Comparison of ENCODE assay signal across 9 cellular contexts in the genomic region with DNA sequence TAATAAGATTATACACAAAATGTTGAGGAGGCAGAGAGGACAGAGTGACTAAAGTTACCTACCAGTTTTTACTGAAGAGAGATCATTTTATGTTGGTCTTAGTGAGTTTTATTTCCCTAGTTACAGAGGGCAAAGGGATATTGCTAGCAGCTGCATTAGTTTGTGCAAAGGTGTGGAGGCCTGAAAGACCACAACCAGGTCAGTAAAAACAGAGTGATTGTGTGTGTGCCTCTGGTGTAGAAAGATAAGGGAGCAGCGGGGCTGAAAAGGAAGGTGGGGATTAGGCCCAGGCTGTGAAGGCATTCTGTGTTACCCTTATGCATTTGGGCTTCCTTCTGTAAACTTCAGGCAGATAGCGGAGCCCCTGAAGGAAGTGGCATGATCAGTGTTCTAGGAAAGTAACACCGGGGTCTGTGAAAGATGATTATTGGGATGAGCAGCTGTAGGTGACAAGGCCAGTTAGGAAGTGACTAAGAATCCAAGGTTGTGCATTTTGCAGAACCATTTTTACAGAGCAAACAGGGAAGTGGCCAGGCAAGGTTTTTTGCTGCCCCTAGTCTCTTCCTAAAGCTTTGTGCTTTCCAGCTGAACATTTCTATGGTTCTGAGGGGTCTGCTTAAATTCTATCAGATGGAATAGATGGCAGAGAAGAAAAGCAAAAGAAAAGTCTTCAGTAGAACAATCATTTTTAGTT. TPM values are rescaled to one million over a fixed set of nuclear protein-coding genes. Genes with fewer than 3 reads are reported as not detected.
DNase-seq lines count a peak whose midpoint lies in the region; ATAC-seq and TF ChIP-seq lines count a peak whose summit lies in the region.
"Had no signal": no experiment of that assay in that cellular context is flagged by ENCODE, and none has a peak within 500 bp of the region (broad histone marks: within the 10 kb centered on the region; RNA-seq: fewer than 3 reads in every experiment).

No MANE protein-coding gene starts in this region.

- intact Hi-C loops in MCF 10A (cut with micrococcal nuclease): loop anchor here (5.0 kb wide), 1 partner anchor 424 kb away; no protein-coding TSS in a partner anchor
- intact Hi-C loops in breast epithelium (cut with DNase I; ENCODE audit: low total_unique reads): loop anchor here (5.0 kb wide), 1 partner anchor 54 kb away; no protein-coding TSS in a partner anchor
- intact Hi-C loops in natural killer cell (cut with micrococcal nuclease): loop anchor here (5.0 to 10.0 kb wide), 3 partner anchors 354 to 761 kb away; no protein-coding TSS in a partner anchor

- H3K4me1 Mint-ChIP-seq in MCF 10A (ENCODE audit: insufficient read depth, unreplicated experiment) (peaks cover 21% of the 10 kb centered on the region), type B pancreatic cell (ENCODE audit: unreplicated experiment) (peaks cover 29% of the 10 kb centered on the region), natural killer cell (peaks cover 24 to 32% of the 10 kb centered on the region in 2 donors)

- H3K27ac Mint-ChIP-seq in MCF 10A (ENCODE audit: low read depth, unreplicated experiment): peak overlapping the region; percentile 10
- peak overlapping the region; percentile 75 for H3K27ac Mint-ChIP-seq in type B pancreatic cell
- no peak overlapping the region for H3K27ac Mint-ChIP-seq in natural killer cell

- peak overlapping the region in 1 of 2 donors; percentile 21 for H3K27ac ChIP-seq in breast epithelium
- H3K27ac ChIP-seq in RWPE2 (ENCODE audit: poor library complexity, severe bottlenecking): peak overlapping the region; percentile 98
- H3K27ac ChIP-seq: C4-2B had no signal

- TF ChIP-seq POLR2A in breast epithelium (IDR thresholded peaks at IDR 0.05): no peak

- BruUV-seq in MCF 10A (replicated peaks; lab: Mats Ljungman, UMichigan): no TSS peak

- H3K27me3 ChIP-seq in breast epithelium (no peaks in the 10 kb centered on the region), RWPE2 (ENCODE audit: insufficient read depth, poor library complexity, severe bottlenecking) (no peaks in the 10 kb centered on the region)

- no peaks in the 10 kb centered on the region for H3K9me3 Mint-ChIP-seq in MCF 10A (ENCODE audit: unreplicated experiment)
- no peaks in the 10 kb centered on the region for H3K9me3 Mint-ChIP-seq in type B pancreatic cell
- no peaks in the 10 kb centered on the region for H3K9me3 Mint-ChIP-seq in natural killer cell

- POLR2A ChIA-PET in MCF 10A (lab: Yijun Ruan, JAX): interaction anchor here (0.7 to 12.5 kb wide), 11 partner anchors 14 to 154 kb away, joined by 3 to 446 read pairs (median 4); no protein-coding TSS in a partner anchor

- ATAC-seq in RWPE2 (ENCODE audit: low read depth): no peak
- ATAC-seq in GM18502 (IDR thresholded peaks at IDR 0.05; ENCODE audit: poor library complexity, unreplicated experiment): no peak
- no peak for ATAC-seq in natural killer cell

- no peak overlapping the region for H3K4me3 ChIP-seq in breast epithelium
- no peak overlapping the region for H3K4me3 ChIP-seq in RWPE2 (ENCODE audit: severe bottlenecking)
- peak overlapping the region; percentile 21 for H3K4me3 ChIP-seq in epithelial cell of proximal tubule (ENCODE audit: low read depth, low read length)

- peaks cover 4 to 5% of the 10 kb centered on the region in 2 donors for H3K4me1 ChIP-seq in breast epithelium
- H3K4me1 ChIP-seq in RWPE2 (ENCODE audit: insufficient read depth, poor library complexity, severe bottlenecking): peaks cover 19% of the 10 kb centered on the region

- DNase-seq in MCF 10A (ENCODE audit: unreplicated experiment) (no peak), breast epithelium (ENCODE audit: low spot score in 2 of 2) (no peak), RWPE2 (ENCODE audit: low spot score) (no peak), epithelial cell of proximal tubule (ENCODE audit: low read depth) (no peak), type B pancreatic cell (ENCODE audit: extremely low spot score, unreplicated experiment) (no peak), natural killer cell (no peak), AG08396 (ENCODE audit: low spot score) (no peak)

- H3K27me3 Mint-ChIP-seq in MCF 10A (ENCODE audit: insufficient read depth, unreplicated experiment) (no peaks in the 10 kb centered on the region), type B pancreatic cell (no peaks in the 10 kb centered on the region), natural killer cell (ENCODE audit: low read depth in 2 of 2) (no peaks in the 10 kb centered on the region)

- peaks cover 64% of the 10 kb centered on the region for H3K36me3 Mint-ChIP-seq in MCF 10A (ENCODE audit: insufficient read depth, unreplicated experiment)
- H3K36me3 Mint-ChIP-seq in type B pancreatic cell: peaks cover 26% of the 10 kb centered on the region
- no peaks in the 10 kb centered on the region for H3K36me3 Mint-ChIP-seq in natural killer cell

- CTCF ChIA-PET in MCF 10A (lab: Yijun Ruan, JAX): interaction anchor here (0.6 to 1.5 kb wide), 8 partner anchors 9 to 469 kb away, joined by 3 to 5 read pairs (median 4); no protein-coding TSS in a partner anchor

- TF ChIP-seq CTCF in MCF 10A (IDR thresholded peaks at IDR 0.05; ENCODE audit: unreplicated experiment): no peak
- no peak for TF ChIP-seq CTCF in breast epithelium (IDR thresholded peaks at IDR 0.05)
- no peak for TF ChIP-seq CTCF in RWPE2 (IDR thresholded peaks at IDR 0.05; ENCODE audit: poor library complexity, severe bottlenecking)
- no peak for TF ChIP-seq CTCF in epithelial cell of proximal tubule (conservative IDR thresholded peaks at IDR 0.05; ENCODE audit: low read depth, low read length)
- no peak for TF ChIP-seq CTCF in type B pancreatic cell (conservative IDR thresholded peaks at IDR 0.05)
- no peak for TF ChIP-seq CTCF in natural killer cell (IDR thresholded peaks at IDR 0.05)

- H3K4me3 Mint-ChIP-seq in MCF 10A (ENCODE audit: unreplicated experiment): no peak overlapping the region
- H3K4me3 Mint-ChIP-seq in type B pancreatic cell: peak overlapping the region; percentile 64
- H3K4me3 Mint-ChIP-seq in natural killer cell: no peak overlapping the region

- H3K36me3 ChIP-seq in breast epithelium: no peaks in the 10 kb centered on the region
- peaks cover 45% of the 10 kb centered on the region for H3K36me3 ChIP-seq in RWPE2 (ENCODE audit: low read depth)

- H3K9me3 ChIP-seq in breast epithelium (no peaks in the 10 kb centered on the region), RWPE2 (ENCODE audit: severe bottlenecking) (no peaks in the 10 kb centered on the region)

RNA-seq across cellular contexts. Expression of gene GADD45A, which starts 3.7 kb away (rescaled TPM):
- total RNA-seq in MCF 10A (2022) (183 and 225 TPM in 2 replicates), breast epithelium (10 to 100 TPM; 52.4 to 68.2 (median 55.4) TPM), epithelial cell of proximal tubule (67.3 and 151 TPM in 2 replicates), type B pancreatic cell (ENCODE audit: low replicate concordance) (66.0 and 104 TPM in 2 replicates), natural killer cell (10 to 100 TPM; 21.8 to 30.3 (median 26.6) TPM)

Comparison
In these comparisons a context has a peak if more than half of its experiments do, and no peak if none do; other contexts are left out.
1. H3K27ac Mint-ChIP-seq: peak in MCF 10A (single experiment) and type B pancreatic cell (single experiment); none in natural killer cell (0 of 2).